Comparison of ENCODE assay signal across 8 cellular contexts in genomic region chr4:1870328-1870577, GRCh38. TPM values are rescaled to one million over a fixed set of nuclear protein-coding genes. Genes with fewer than 3 reads are reported as not detected.
DNase-seq lines count a peak whose midpoint lies in the region; ATAC-seq and TF ChIP-seq lines count a peak whose summit lies in the region.

No MANE protein-coding gene starts in this region.

- peaks cover 12% of the 10 kb centered on the region for H3K27me3 Mint-ChIP-seq in activated naive CD4-positive, alpha-beta T cell treated with anti-CD3 and anti-CD28 coated beads, Interleukin-2, amount 10 ng/mL, durations not matched to agents 7 days and 5 days
- peaks cover 11% of the 10 kb centered on the region for H3K27me3 Mint-ChIP-seq in glutamatergic neuron (ENCODE audit: unreplicated experiment)

- peaks cover 37% of the 10 kb centered on the region for H3K79me2 ChIP-seq in MM.1S (ENCODE audit: low read length)
- H3K79me2 ChIP-seq in osteoblast (ENCODE audit: insufficient read depth, low read length), result peaks cover 33% of the 10 kb centered on the region

- TF ChIP-seq CTCF in MM.1S (IDR thresholded peaks at IDR 0.05; ENCODE audit: low read length), result no peak
- no peak for TF ChIP-seq CTCF in glutamatergic neuron (IDR thresholded peaks at IDR 0.05; ENCODE audit: partially characterized antibody, unreplicated experiment)
- no peak for TF ChIP-seq CTCF in osteoblast (IDR thresholded peaks at IDR 0.05; ENCODE audit: extremely low read depth, low read depth, low read length)
- TF ChIP-seq CTCF in thoracic aorta (IDR thresholded peaks at IDR 0.05), result no peak

- no peaks in the 10 kb centered on the region for H3K9me3 ChIP-seq in MM.1S (replicated peaks; ENCODE audit: insufficient read depth, low read length)
- no peaks in the 10 kb centered on the region for H3K9me3 ChIP-seq in SJCRH30 (replicated peaks)
- H3K9me3 ChIP-seq in osteoblast (ENCODE audit: low read depth, low read length), result no peaks in the 10 kb centered on the region
- H3K9me3 ChIP-seq in thoracic aorta, result no peaks in the 10 kb centered on the region

- H3K4me3 Mint-ChIP-seq in activated naive CD4-positive, alpha-beta T cell treated with anti-CD3 and anti-CD28 coated beads, Interleukin-2, amount 10 ng/mL, durations not matched to agents 7 days and 5 days, result peak overlapping the region; percentile 79
- H3K4me3 Mint-ChIP-seq in glutamatergic neuron (ENCODE audit: unreplicated experiment), result peak overlapping the region; percentile 86

- H3K9ac ChIP-seq in MM.1S (ENCODE audit: low read length), result peak overlapping the region; percentile 99

- H3F3A ChIP-seq in MM.1S (ENCODE audit: insufficient read depth, low read length), result peaks cover 22% of the 10 kb centered on the region

- CTCF ChIA-PET in activated naive CD4-positive, alpha-beta T cell treated with anti-CD3 and anti-CD28 coated beads, Interleukin-2, amount 10 ng/mL, durations not matched to agents 7 days and 5 days (lab: Charles Lee), result interaction anchor here (1.6 kb wide), 1 partner anchor 8 kb away, joined by 3 read pairs; no protein-coding TSS in a partner anchor

- H3K4me1 Mint-ChIP-seq in activated naive CD4-positive, alpha-beta T cell treated with anti-CD3 and anti-CD28 coated beads, Interleukin-2, amount 10 ng/mL, durations not matched to agents 7 days and 5 days, result peaks cover 43% of the 10 kb centered on the region
- peaks cover 10% of the 10 kb centered on the region for H3K4me1 Mint-ChIP-seq in glutamatergic neuron (ENCODE audit: low read depth, unreplicated experiment)

- no peaks in the 10 kb centered on the region for H3K36me3 ChIP-seq in H7 (replicated peaks; ENCODE audit: control insufficient read depth, insufficient read depth, low read length)
- H3K36me3 ChIP-seq in MM.1S (replicated peaks; ENCODE audit: insufficient read depth, low read length), result no peaks in the 10 kb centered on the region
- H3K36me3 ChIP-seq in SJCRH30, result no peaks in the 10 kb centered on the region
- no peaks in the 10 kb centered on the region for H3K36me3 ChIP-seq in osteoblast (ENCODE audit: insufficient read depth, low read length)
- H3K36me3 ChIP-seq in thoracic aorta, result no peaks in the 10 kb centered on the region

- H3K27me3 ChIP-seq in H7 (ENCODE audit: control insufficient read depth, insufficient read depth, low read length) (peaks cover 36% of the 10 kb centered on the region), MM.1S (replicated peaks; ENCODE audit: insufficient read depth, low read length) (no peaks in the 10 kb centered on the region), SJCRH30 (peaks cover 3% of the 10 kb centered on the region; the same call in 1 of the 2 replicates), osteoblast (ENCODE audit: insufficient read depth, low read length) (peaks cover 9% of the 10 kb centered on the region), thoracic aorta (replicated peaks; ENCODE audit: insufficient read depth) (no peaks in the 10 kb centered on the region)

- peak overlapping the region; percentile 81 for H2AFZ ChIP-seq in MM.1S (ENCODE audit: low read length)
- H2AFZ ChIP-seq in osteoblast (ENCODE audit: low read length), result peak overlapping the region; percentile 87

- H3K4me2 ChIP-seq in MM.1S (ENCODE audit: low read depth, low read length), result peak overlapping the region; percentile 90
- peak overlapping the region; percentile 82 for H3K4me2 ChIP-seq in osteoblast (ENCODE audit: insufficient read depth, low read length)

- peaks cover 16% of the 10 kb centered on the region for H3K36me3 Mint-ChIP-seq in activated naive CD4-positive, alpha-beta T cell treated with anti-CD3 and anti-CD28 coated beads, Interleukin-2, amount 10 ng/mL, durations not matched to agents 7 days and 5 days
- no peaks in the 10 kb centered on the region for H3K36me3 Mint-ChIP-seq in glutamatergic neuron (ENCODE audit: unreplicated experiment)

- H3K4me3 ChIP-seq in H7 (ENCODE audit: insufficient read depth, low read depth, low read length), result peak overlapping the region; percentile 84
- H3K4me3 ChIP-seq in MM.1S (ENCODE audit: low read length), result peak overlapping the region; percentile 83
- H3K4me3 ChIP-seq in SJCRH30, result peak overlapping the region; percentile 83
- H3K4me3 ChIP-seq in osteoblast (ENCODE audit: insufficient read depth, low read length), result peak overlapping the region; percentile 84
- peak overlapping the region; percentile 99 for H3K4me3 ChIP-seq in thoracic aorta

- no peaks in the 10 kb centered on the region for H3K9me3 Mint-ChIP-seq in activated naive CD4-positive, alpha-beta T cell treated with anti-CD3 and anti-CD28 coated beads, Interleukin-2, amount 10 ng/mL, durations not matched to agents 7 days and 5 days
- H3K9me3 Mint-ChIP-seq in glutamatergic neuron (ENCODE audit: unreplicated experiment), result peaks cover 8% of the 10 kb centered on the region

- H3K9me2 ChIP-seq in MM.1S (replicated peaks; ENCODE audit: insufficient read depth, low read length), result no peaks in the 10 kb centered on the region

- peak overlapping the region; percentile 97 for H3K27ac Mint-ChIP-seq in activated naive CD4-positive, alpha-beta T cell treated with anti-CD3 and anti-CD28 coated beads, Interleukin-2, amount 10 ng/mL, durations not matched to agents 7 days and 5 days
- H3K27ac Mint-ChIP-seq in glutamatergic neuron (ENCODE audit: unreplicated experiment), result no peak overlapping the region

- ATAC-seq in thoracic aorta (ENCODE audit: insufficient number of reproducible peaks, low FRiP score, low read depth), result peak; percentile 57

- H4K20me1 ChIP-seq in MM.1S (ENCODE audit: insufficient read depth, low read length) (peaks cover 20% of the 10 kb centered on the region), osteoblast (ENCODE audit: insufficient read depth, low read length) (no peaks in the 10 kb centered on the region)

- H3K4me1 ChIP-seq in MM.1S (ENCODE audit: low read length), result peaks cover 13% of the 10 kb centered on the region
- peaks cover 2% of the 10 kb centered on the region; the same call in 1 of the 2 replicates for H3K4me1 ChIP-seq in SJCRH30
- H3K4me1 ChIP-seq in osteoblast (ENCODE audit: insufficient read depth, low read length), result peaks cover 27% of the 10 kb centered on the region
- peaks cover 5 to 22% of the 10 kb centered on the region in 2 donors for H3K4me1 ChIP-seq in thoracic aorta (ENCODE audit: control insufficient read depth in 1 of 2, low read depth in 2 of 2)

- H3K27ac ChIP-seq in MM.1S (ENCODE audit: low read length) (peak overlapping the region; percentile 99), SJCRH30 (peak overlapping the region; percentile 95), osteoblast (ENCODE audit: low read depth, low read length) (peak overlapping the region; percentile 82), thoracic aorta (peak overlapping the region; percentile 92 to 97)

- DNase-seq in DMS53 (lab: John Stamatoyannopoulos, UW) (peak; percentile 99), H7 (peak; percentile 94), MM.1S (peak; percentile 89), SJCRH30 (peak; percentile 81 to 85), glutamatergic neuron (peak; percentile 83), osteoblast (ENCODE audit: insufficient read length, low spot score, missing footprints) (no peak), thoracic aorta (ENCODE audit: low spot score) (peak; percentile 42)
- peak; percentile 93 for DNase-seq in activated naive CD4-positive, alpha-beta T cell treated with anti-CD3 and anti-CD28 coated beads, Interleukin-2, amount 10 ng/mL, durations not matched to agents 7 days and 5 days

RNA-seq across cellular contexts. Expression of gene NSD2, which starts 0.9 kb away (rescaled TPM):
- 89.5 and 92.4 TPM in 2 replicates for total RNA-seq in H7 (2014; rRNA removed; shearing (Covaris generic))
- total RNA-seq in SJCRH30 (2014; rRNA removed; shearing (Covaris generic)), result 120 and 138 TPM in 2 replicates
- total RNA-seq in glutamatergic neuron (ENCODE audit: unreplicated experiment) (138 TPM), osteoblast (53.0 and 58.6 TPM in 2 replicates), thoracic aorta (10 to 100 TPM; 18.8 to 35.4 TPM)

RNA-seq across cellular contexts. Expression of gene LETM1, which starts 14.3 kb away (rescaled TPM):
- 68.8 and 80.5 TPM in 2 replicates for total RNA-seq in H7 (2014; rRNA removed; shearing (Covaris generic))
- total RNA-seq in SJCRH30 (2014; rRNA removed; shearing (Covaris generic)), result 44.3 and 54.4 TPM in 2 replicates
- 48.5 TPM for total RNA-seq in glutamatergic neuron (ENCODE audit: unreplicated experiment)
- total RNA-seq in osteoblast, result 68.4 and 75.3 TPM in 2 replicates
- total RNA-seq in thoracic aorta, result 10 to 100 TPM; 30.5 to 68.9 TPM
